In the genomic region with DNA sequence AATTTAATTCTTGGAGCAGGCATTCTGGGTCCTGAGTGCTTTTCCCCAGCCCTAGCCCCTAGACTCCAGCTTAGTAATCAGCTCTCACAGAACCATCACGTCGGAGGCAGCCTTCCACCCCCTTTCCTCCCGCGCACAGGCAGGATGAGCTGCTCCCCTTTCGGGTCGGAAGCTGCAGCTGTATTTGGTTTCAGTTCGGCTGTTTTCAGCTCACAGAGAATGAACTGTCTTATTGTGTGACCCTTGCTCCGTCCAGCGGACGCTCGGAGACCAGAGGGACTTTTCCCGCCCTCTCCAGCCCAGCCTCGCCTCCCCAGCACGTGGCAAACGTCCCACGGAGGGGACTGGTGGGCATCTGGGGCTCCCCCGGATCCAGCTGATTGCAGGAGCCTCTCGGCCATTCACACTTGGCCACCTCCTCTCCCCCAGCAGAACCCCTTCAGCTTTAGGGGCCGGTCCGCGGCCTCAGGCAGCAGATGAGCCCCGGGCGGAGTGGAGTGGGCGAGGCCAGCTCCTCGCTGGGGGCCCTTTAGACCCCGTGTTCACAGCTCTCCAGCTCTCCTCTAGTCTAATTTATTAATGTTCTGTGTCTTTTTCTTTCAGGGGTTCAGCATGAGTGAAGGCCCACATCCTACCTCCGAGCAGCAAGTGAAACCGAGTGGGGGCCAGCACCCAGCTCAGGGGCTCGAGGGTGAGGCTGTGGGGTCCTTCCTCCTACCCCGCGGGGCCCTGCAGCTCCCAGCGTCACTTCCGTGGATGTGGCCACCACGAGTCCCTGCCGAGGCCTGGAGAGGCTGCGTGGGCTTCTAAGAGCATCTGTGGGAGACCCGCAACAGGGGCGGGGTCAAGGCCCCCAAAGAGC, we compare ENCODE assay signal across 1 cellular context.
TF ChIP-seq lines count a peak whose summit lies in the region.

No MANE protein-coding gene starts in this region.

TF ChIP-seq in K562, 482 proteins besides CTCF, POLR2A, EP300 and RAD21:
- TF ChIP-seq NCOA6 (IDR thresholded peaks at IDR 0.05) (no peak), ZBED1 (IDR thresholded peaks at IDR 0.05) (no peak), XRCC5 (IDR thresholded peaks at IDR 0.05; ENCODE audit: low read depth, low read length) (no peak), E2F6 (IDR thresholded peaks at IDR 0.05; ENCODE audit: borderline replicate concordance in 1 of 2, extremely low read depth in 1 of 2, insufficient read depth in 1 of 2, insufficient read length in 1 of 2, low read depth in 1 of 2, low read length in 1 of 2, poor library complexity in 1 of 2, severe bottlenecking in 1 of 2) (peak; percentile 36 to 75), L3MBTL2 (IDR thresholded peaks at IDR 0.05) (peak; percentile 17; the same call in 1 of the 2 replicates), TEAD4 (IDR thresholded peaks at IDR 0.05; ENCODE audit: low read length) (no peak), TEAD4 (CRISPR knock-in tag; IDR thresholded peaks at IDR 0.05; ENCODE audit: borderline replicate concordance) (no peak)
TF ChIP-seq in K562: peak in this region for 2.
